Comparison of ENCODE assay signal across 1 cellular context in genomic region chr6:99121748-99122147, GRCh38.
TF ChIP-seq lines count a peak whose summit lies in the region.

No MANE protein-coding gene starts in this region.

TF ChIP-seq in GM23338, 12 proteins besides CTCF, POLR2A, EP300 and RAD21 (continued from another document):
- TF ChIP-seq, protein P1, sequence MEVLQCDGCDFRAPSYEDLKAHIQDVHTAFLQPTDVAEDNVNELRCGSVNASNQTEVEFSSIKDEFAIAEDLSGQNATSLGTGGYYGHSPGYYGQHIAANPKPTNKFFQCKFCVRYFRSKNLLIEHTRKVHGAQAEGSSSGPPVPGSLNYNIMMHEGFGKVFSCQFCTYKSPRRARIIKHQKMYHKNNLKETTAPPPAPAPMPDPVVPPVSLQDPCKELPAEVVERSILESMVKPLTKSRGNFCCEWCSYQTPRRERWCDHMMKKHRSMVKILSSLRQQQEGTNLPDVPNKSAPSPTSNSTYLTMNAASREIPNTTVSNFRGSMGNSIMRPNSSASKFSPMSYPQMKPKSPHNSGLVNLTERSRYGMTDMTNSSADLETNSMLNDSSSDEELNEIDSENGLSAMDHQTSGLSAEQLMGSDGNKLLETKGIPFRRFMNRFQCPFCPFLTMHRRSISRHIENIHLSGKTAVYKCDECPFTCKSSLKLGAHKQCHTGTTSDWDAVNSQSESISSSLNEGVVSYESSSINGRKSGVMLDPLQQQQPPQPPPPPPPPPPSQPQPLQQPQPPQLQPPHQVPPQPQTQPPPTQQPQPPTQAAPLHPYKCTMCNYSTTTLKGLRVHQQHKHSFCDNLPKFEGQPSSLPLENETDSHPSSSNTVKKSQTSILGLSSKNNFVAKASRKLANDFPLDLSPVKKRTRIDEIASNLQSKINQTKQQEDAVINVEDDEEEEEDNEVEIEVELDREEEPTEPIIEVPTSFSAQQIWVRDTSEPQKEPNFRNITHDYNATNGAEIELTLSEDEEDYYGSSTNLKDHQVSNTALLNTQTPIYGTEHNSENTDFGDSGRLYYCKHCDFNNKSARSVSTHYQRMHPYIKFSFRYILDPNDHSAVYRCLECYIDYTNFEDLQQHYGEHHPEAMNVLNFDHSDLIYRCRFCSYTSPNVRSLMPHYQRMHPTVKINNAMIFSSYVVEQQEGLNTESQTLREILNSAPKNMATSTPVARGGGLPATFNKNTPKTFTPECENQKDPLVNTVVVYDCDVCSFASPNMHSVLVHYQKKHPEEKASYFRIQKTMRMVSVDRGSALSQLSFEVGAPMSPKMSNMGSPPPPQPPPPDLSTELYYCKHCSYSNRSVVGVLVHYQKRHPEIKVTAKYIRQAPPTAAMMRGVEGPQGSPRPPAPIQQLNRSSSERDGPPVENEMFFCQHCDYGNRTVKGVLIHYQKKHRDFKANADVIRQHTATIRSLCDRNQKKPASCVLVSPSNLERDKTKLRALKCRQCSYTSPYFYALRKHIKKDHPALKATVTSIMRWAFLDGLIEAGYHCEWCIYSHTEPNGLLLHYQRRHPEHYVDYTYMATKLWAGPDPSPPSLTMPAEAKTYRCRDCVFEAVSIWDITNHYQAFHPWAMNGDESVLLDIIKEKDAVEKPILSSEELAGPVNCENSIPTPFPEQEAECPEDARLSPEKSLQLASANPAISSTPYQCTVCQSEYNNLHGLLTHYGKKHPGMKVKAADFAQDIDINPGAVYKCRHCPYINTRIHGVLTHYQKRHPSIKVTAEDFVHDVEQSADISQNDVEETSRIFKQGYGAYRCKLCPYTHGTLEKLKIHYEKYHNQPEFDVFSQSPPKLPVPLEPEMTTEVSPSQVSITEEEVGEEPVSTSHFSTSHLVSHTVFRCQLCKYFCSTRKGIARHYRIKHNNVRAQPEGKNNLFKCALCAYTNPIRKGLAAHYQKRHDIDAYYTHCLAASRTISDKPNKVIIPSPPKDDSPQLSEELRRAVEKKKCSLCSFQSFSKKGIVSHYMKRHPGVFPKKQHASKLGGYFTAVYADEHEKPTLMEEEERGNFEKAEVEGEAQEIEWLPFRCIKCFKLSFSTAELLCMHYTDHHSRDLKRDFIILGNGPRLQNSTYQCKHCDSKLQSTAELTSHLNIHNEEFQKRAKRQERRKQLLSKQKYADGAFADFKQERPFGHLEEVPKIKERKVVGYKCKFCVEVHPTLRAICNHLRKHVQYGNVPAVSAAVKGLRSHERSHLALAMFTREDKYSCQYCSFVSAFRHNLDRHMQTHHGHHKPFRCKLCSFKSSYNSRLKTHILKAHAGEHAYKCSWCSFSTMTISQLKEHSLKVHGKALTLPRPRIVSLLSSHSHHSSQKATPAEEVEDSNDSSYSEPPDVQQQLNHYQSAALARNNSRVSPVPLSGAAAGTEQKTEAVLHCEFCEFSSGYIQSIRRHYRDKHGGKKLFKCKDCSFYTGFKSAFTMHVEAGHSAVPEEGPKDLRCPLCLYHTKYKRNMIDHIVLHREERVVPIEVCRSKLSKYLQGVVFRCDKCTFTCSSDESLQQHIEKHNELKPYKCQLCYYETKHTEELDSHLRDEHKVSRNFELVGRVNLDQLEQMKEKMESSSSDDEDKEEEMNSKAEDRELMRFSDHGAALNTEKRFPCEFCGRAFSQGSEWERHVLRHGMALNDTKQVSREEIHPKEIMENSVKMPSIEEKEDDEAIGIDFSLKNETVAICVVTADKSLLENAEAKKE (CRISPR knock-in tag; IDR thresholded peaks at IDR 0.05) = no peak
- TF ChIP-seq ZNF331 (CRISPR knock-in tag; IDR thresholded peaks at IDR 0.05; ENCODE audit: low read depth) (no peak), EZH2phosphoT487 (IDR thresholded peaks at IDR 0.05; ENCODE audit: unreplicated experiment) (no peak), NANOG (IDR thresholded peaks at IDR 0.05; ENCODE audit: borderline replicate concordance) (no peak), STAT1 (IDR thresholded peaks at IDR 0.05; ENCODE audit: unreplicated experiment) (no peak), JUNB (IDR thresholded peaks at IDR 0.05; ENCODE audit: unreplicated experiment) (no peak), ZNF114 (CRISPR knock-in tag; IDR thresholded peaks at IDR 0.05) (no peak), CREB1 (CRISPR knock-in tag; IDR thresholded peaks at IDR 0.05; ENCODE audit: low read depth) (no peak), EZH2 (IDR thresholded peaks at IDR 0.05; ENCODE audit: low read depth, unreplicated experiment) (no peak)
- TF ChIP-seq, protein P2, sequence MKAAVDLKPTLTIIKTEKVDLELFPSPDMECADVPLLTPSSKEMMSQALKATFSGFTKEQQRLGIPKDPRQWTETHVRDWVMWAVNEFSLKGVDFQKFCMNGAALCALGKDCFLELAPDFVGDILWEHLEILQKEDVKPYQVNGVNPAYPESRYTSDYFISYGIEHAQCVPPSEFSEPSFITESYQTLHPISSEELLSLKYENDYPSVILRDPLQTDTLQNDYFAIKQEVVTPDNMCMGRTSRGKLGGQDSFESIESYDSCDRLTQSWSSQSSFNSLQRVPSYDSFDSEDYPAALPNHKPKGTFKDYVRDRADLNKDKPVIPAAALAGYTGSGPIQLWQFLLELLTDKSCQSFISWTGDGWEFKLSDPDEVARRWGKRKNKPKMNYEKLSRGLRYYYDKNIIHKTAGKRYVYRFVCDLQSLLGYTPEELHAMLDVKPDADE (IDR thresholded peaks at IDR 0.05) = no peak
- TF ChIP-seq, protein P3, sequence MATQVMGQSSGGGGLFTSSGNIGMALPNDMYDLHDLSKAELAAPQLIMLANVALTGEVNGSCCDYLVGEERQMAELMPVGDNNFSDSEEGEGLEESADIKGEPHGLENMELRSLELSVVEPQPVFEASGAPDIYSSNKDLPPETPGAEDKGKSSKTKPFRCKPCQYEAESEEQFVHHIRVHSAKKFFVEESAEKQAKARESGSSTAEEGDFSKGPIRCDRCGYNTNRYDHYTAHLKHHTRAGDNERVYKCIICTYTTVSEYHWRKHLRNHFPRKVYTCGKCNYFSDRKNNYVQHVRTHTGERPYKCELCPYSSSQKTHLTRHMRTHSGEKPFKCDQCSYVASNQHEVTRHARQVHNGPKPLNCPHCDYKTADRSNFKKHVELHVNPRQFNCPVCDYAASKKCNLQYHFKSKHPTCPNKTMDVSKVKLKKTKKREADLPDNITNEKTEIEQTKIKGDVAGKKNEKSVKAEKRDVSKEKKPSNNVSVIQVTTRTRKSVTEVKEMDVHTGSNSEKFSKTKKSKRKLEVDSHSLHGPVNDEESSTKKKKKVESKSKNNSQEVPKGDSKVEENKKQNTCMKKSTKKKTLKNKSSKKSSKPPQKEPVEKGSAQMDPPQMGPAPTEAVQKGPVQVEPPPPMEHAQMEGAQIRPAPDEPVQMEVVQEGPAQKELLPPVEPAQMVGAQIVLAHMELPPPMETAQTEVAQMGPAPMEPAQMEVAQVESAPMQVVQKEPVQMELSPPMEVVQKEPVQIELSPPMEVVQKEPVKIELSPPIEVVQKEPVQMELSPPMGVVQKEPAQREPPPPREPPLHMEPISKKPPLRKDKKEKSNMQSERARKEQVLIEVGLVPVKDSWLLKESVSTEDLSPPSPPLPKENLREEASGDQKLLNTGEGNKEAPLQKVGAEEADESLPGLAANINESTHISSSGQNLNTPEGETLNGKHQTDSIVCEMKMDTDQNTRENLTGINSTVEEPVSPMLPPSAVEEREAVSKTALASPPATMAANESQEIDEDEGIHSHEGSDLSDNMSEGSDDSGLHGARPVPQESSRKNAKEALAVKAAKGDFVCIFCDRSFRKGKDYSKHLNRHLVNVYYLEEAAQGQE (IDR thresholded peaks at IDR 0.05; ENCODE audit: unreplicated experiment) = no peak
TF ChIP-seq in GM23338: peak in this region for 0.
